27 cellular contexts compared by ENCODE assay signal in the genomic region with DNA sequence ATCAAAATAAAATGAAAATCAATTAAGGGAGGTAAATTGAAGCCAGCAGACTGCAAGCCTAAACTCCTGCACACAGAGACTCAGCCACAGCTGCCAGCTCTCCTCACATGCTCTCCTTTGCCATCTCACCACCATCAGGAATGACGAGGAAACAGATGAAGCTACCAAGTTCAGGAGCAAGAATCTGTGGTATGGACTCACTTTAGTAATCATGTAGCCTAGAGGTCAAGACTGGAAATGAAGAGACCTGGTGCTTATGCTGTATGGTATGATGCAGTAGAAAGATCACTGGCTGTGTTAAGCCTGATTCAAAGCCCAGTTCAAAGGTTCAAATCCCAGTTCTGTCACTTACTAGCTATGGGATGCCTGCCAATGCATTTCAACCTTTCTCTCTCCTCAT.
"Had no signal": no experiment of that assay in that cellular context is flagged by ENCODE, and none has a peak within 500 bp of the region (broad histone marks: within the 10 kb centered on the region; RNA-seq: fewer than 3 reads in every experiment).

No MANE protein-coding gene starts in this region.

- H3K4me3 ChIP-seq: heart right ventricle, left ventricle myocardium inferior, lung, mucosa of descending colon, transverse colon had no signal

- DNase-seq: activated CD4-positive, alpha-beta memory T cell treated with anti-CD3 and anti-CD28 coated beads for 36 hours; activated CD4-positive, alpha-beta T cell treated with anti-CD3 and anti-CD28 coated beads, Interleukin-2, amount 10 ng/mL, durations not matched to agents 24 days and 14 days; activated CD4-positive, CD25-positive, alpha-beta regulatory T cell treated with anti-CD3 and anti-CD28 coated beads, Interleukin-2, amount 50 U/mL, for 72 hours; activated CD8-positive, alpha-beta memory T cell treated with anti-CD3 and anti-CD28 coated beads, Interleukin-2, amount 50 U/mL, for 4 hours; activated effector memory CD4-positive, alpha-beta T cell treated with anti-CD3 and anti-CD28 coated beads, Interleukin-2, amount 50 U/mL, for 16 hours; activated naive CD4-positive, alpha-beta T cell treated with anti-CD3 and anti-CD28 coated beads for 36 hours; activated naive CD8-positive, alpha-beta T cell treated with anti-CD3 and anti-CD28 coated beads for 36 hours; activated T-cell treated with anti-CD3 and anti-CD28 coated beads, Interleukin-2, amount 50 U/mL, for 1 hour; caudate nucleus; cortex of kidney; effector memory CD8-positive, alpha-beta T cell; heart right ventricle; left ventricle myocardium inferior; mucosa of descending colon; posterior cingulate gyrus; right cardiac atrium; stimulated activated CD4-positive, alpha-beta T cell treated with anti-CD3 and anti-CD28 coated beads, Interleukin-2, amount 100 ng/mL, for 48 hours; stimulated activated naive CD4-positive, alpha-beta T cell treated with Interleukin-2 at 50 U/mL for 16 hours; T-helper 9 cell; transverse colon; WERI-Rb-1 had no signal

- ATAC-seq: effector memory CD8-positive, alpha-beta T cell; esophagus mucosa; heart right ventricle; mucosa of descending colon; right cardiac atrium had no signal

- H3K4me3 Mint-ChIP-seq: activated CD4-positive, alpha-beta memory T cell treated with anti-CD3 and anti-CD28 coated beads for 36 hours; activated CD4-positive, alpha-beta T cell treated with anti-CD3 and anti-CD28 coated beads, Interleukin-2, amount 10 ng/mL, durations not matched to agents 24 days and 14 days; activated naive CD4-positive, alpha-beta T cell treated with anti-CD3 and anti-CD28 coated beads for 36 hours; activated naive CD8-positive, alpha-beta T cell treated with anti-CD3 and anti-CD28 coated beads for 36 hours; activated T-helper 1 cell treated with anti-CD3 and anti-CD28 coated beads, Interleukin-12 subunit alpha, Interleukin-12 subunit beta, Interleukin-2, Interleukin-4 antibody, amounts not matched to agents 30 ng/mL and 10 ng/mL and 1 ng/mL, durations not matched to agents 14 hours and 24 hours and 36 hours; effector memory CD8-positive, alpha-beta T cell; nephron; T-helper 1 cell treated with Interleukin-12 subunit alpha and Interleukin-12 subunit beta and Interleukin-4 antibody, amounts not matched to agents 30 μg/mL and 1 μg/mL, for 36 hours had no signal

- H3K4me1 ChIP-seq: heart right ventricle, left ventricle myocardium inferior, transverse colon had no signal

- H3K27ac ChIP-seq: foreskin keratinocyte, heart right ventricle, left ventricle myocardium inferior, transverse colon, WERI-Rb-1 had no signal

- H3K9me3 ChIP-seq: transverse colon had no signal

- H3K27me3 ChIP-seq: foreskin keratinocyte, transverse colon had no signal

- H3K4me1 Mint-ChIP-seq: activated CD4-positive, alpha-beta T cell treated with anti-CD3 and anti-CD28 coated beads, Interleukin-2, amount 10 ng/mL, durations not matched to agents 24 days and 14 days; activated naive CD8-positive, alpha-beta T cell treated with anti-CD3 and anti-CD28 coated beads for 36 hours; nephron had no signal

- H3K36me3 Mint-ChIP-seq: activated CD4-positive, alpha-beta memory T cell treated with anti-CD3 and anti-CD28 coated beads for 36 hours; activated naive CD8-positive, alpha-beta T cell treated with anti-CD3 and anti-CD28 coated beads for 36 hours had no signal

- H3K36me3 ChIP-seq: heart right ventricle, left ventricle myocardium inferior, transverse colon, WERI-Rb-1 had no signal

- H3K27ac Mint-ChIP-seq: activated CD4-positive, alpha-beta memory T cell treated with anti-CD3 and anti-CD28 coated beads for 36 hours; activated CD4-positive, alpha-beta T cell treated with anti-CD3 and anti-CD28 coated beads, Interleukin-2, amount 10 ng/mL, durations not matched to agents 24 days and 14 days; activated naive CD4-positive, alpha-beta T cell treated with anti-CD3 and anti-CD28 coated beads for 36 hours; activated naive CD8-positive, alpha-beta T cell treated with anti-CD3 and anti-CD28 coated beads for 36 hours; activated T-helper 1 cell treated with anti-CD3 and anti-CD28 coated beads, Interleukin-12 subunit alpha, Interleukin-12 subunit beta, Interleukin-2, Interleukin-4 antibody, amounts not matched to agents 30 ng/mL and 10 ng/mL and 1 ng/mL, durations not matched to agents 14 hours and 24 hours and 36 hours; effector memory CD8-positive, alpha-beta T cell; nephron; T-helper 1 cell treated with Interleukin-12 subunit alpha and Interleukin-12 subunit beta and Interleukin-4 antibody, amounts not matched to agents 30 μg/mL and 1 μg/mL, for 36 hours had no signal
